19 cellular contexts compared by ENCODE assay signal in genomic region chr7:108911016-108911415, GRCh38.
DNase-seq lines count a peak whose midpoint lies in the region; ATAC-seq, FAIRE-seq and TF ChIP-seq lines count a peak whose summit lies in the region.
"Had no signal": no experiment of that assay in that cellular context is flagged by ENCODE, and none has a peak within 500 bp of the region (broad histone marks: within the 10 kb centered on the region; RNA-seq: fewer than 3 reads in every experiment).

No MANE protein-coding gene starts in this region.

- no peak for TF ChIP-seq CTCF in bronchial epithelial cell (IDR thresholded peaks at IDR 0.05; ENCODE audit: insufficient read depth, low read length, severe bottlenecking)
- TF ChIP-seq CTCF in fibroblast of pulmonary artery (IDR thresholded peaks at IDR 0.05; ENCODE audit: low read length, missing control alignments), result no peak

- H3K36me3 ChIP-seq in bronchial epithelial cell (ENCODE audit: control insufficient read depth, insufficient read depth, low read length), result no peaks in the 10 kb centered on the region
- H3K36me3 ChIP-seq: BLaER1 had no signal

- ATAC-seq in GM19351 (IDR thresholded peaks at IDR 0.05; ENCODE audit: unreplicated experiment), result no peak
- ATAC-seq in GM18498 (IDR thresholded peaks at IDR 0.05; ENCODE audit: unreplicated experiment), result no peak
- ATAC-seq: GM23338, HCT116 had no signal

- peak; percentile 29 for DNase-seq in RKO (ENCODE audit: low spot score)
- DNase-seq in bronchial epithelial cell (ENCODE audit: low read depth), result peak; percentile 30
- DNase-seq in fibroblast of pulmonary artery (ENCODE audit: low read depth), result peak; percentile 6
- peak; percentile 1 for DNase-seq in stromal cell of bone marrow (ENCODE audit: low read depth)
- no peak for DNase-seq in activated CD4-positive, CD25-positive, alpha-beta regulatory T cell (lab: John Stamatoyannopoulos, UW)
- DNase-seq: 8988T; CD4-positive, alpha-beta memory T cell; DMS153; DMS79; GF-D8; H7; HFFc6; IMR-90 had no signal

- H3K4me3 ChIP-seq in bronchial epithelial cell (ENCODE audit: low read depth, low read length) (no peak overlapping the region), fibroblast of pulmonary artery (replicated peaks; ENCODE audit: low read depth, low read length) (no peak overlapping the region)
- H3K4me3 ChIP-seq: BLaER1, GM23338 had no signal

- H3K27me3 ChIP-seq in bronchial epithelial cell (ENCODE audit: control insufficient read depth, insufficient read depth, low read length), result no peaks in the 10 kb centered on the region
- H3K27me3 ChIP-seq: BLaER1 had no signal

- FAIRE-seq in bronchial epithelial cell (lab: Jason Lieb, UNC), result no peak
- FAIRE-seq: HTR-8/SVneo had no signal

Comparison
In these comparisons a context has a peak if more than half of its experiments do, and no peak if none do; other contexts are left out.
1. DNase-seq: peak in RKO (single experiment), bronchial epithelial cell (single experiment), fibroblast of pulmonary artery (single experiment) and stromal cell of bone marrow (single experiment); none in activated CD4-positive, CD25-positive, alpha-beta regulatory T cell (0 of 4).